Comparison of ENCODE assay signal across 12 cellular contexts in the genomic region with DNA sequence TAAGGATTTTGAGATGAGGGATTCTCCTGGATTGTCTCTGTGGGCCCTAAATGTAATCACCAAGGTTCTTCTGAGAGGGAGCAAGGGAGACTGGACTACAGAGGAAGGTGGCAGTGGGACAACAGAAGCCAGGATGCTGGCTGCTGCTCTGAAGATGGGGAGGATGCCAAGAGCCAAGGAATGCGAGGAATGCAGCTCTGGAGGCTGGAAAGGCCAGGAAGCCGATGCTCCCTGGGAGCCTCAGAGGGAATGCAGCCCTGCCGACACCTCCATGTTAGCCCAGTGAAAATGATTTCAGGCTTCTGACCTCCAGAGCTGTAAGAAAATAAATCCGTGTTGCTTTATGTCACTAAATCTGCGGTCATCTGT. TPM values are rescaled to one million over a fixed set of nuclear protein-coding genes. Genes with fewer than 3 reads are reported as not detected.
DNase-seq lines count a peak whose midpoint lies in the region; ATAC-seq and TF ChIP-seq lines count a peak whose summit lies in the region.
"Had no signal": no experiment of that assay in that cellular context is flagged by ENCODE, and none has a peak within 500 bp of the region (broad histone marks: within the 10 kb centered on the region; RNA-seq: fewer than 3 reads in every experiment).

No MANE protein-coding gene starts in this region.

- H3K27me3 Mint-ChIP-seq in Caco-2 (ENCODE audit: insufficient read depth, unreplicated experiment), result no peaks in the 10 kb centered on the region

- H3K27me3 ChIP-seq in Caco-2 (replicated peaks; ENCODE audit: control insufficient read depth, insufficient read depth, low read length), result no peaks in the 10 kb centered on the region
- no peaks in the 10 kb centered on the region for H3K27me3 ChIP-seq in gastroesophageal sphincter
- no peaks in the 10 kb centered on the region for H3K27me3 ChIP-seq in osteoblast (ENCODE audit: insufficient read depth, low read length)

- H3K27ac Mint-ChIP-seq in Caco-2 (ENCODE audit: unreplicated experiment), result peak overlapping the region; percentile 62
- H3K27ac Mint-ChIP-seq: IgD-negative memory B cell; stimulated activated memory B cell treated with anti-CD40 and anti-IgM and Interleukin-4, amounts not matched to agents 10 μg/mL and 1 μg/mL and 100 μg/mL, for 72 hours had no signal

- H4K20me1 ChIP-seq in osteoblast (ENCODE audit: insufficient read depth, low read length), result no peaks in the 10 kb centered on the region

- CTCF ChIA-PET in Caco-2 (lab: Charles Lee), result interaction anchor here (0.9 to 1.5 kb wide), 3 partner anchors 12 to 127 kb away, joined by 3 to 4 read pairs (median 4); no protein-coding TSS in a partner anchor

- H3K9me3 ChIP-seq in Caco-2 (no peaks in the 10 kb centered on the region), gastroesophageal sphincter (no peaks in the 10 kb centered on the region), osteoblast (ENCODE audit: low read depth, low read length) (no peaks in the 10 kb centered on the region)

- no peak for TF ChIP-seq POLR2A in gastroesophageal sphincter (IDR thresholded peaks at IDR 0.05)

- H3K4me1 Mint-ChIP-seq in Caco-2 (ENCODE audit: low read depth, unreplicated experiment), result peaks cover 15% of the 10 kb centered on the region
- H3K4me1 Mint-ChIP-seq: stimulated activated memory B cell treated with anti-CD40 and anti-IgM and Interleukin-4, amounts not matched to agents 10 μg/mL and 1 μg/mL and 100 μg/mL, for 72 hours had no signal

- intact Hi-C loops in Caco-2 (cut with micrococcal nuclease; ENCODE audit: unreplicated experiment), result no loop called here

- no peak overlapping the region for H3K4me3 Mint-ChIP-seq in Caco-2 (ENCODE audit: unreplicated experiment)
- H3K4me3 Mint-ChIP-seq: naive thymus-derived CD4-positive, alpha-beta T cell; stimulated activated memory B cell treated with anti-CD40 and anti-IgM and Interleukin-4, amounts not matched to agents 10 μg/mL and 1 μg/mL and 100 μg/mL, for 72 hours had no signal

- no peak overlapping the region for H3K4me3 ChIP-seq in Caco-2 (ENCODE audit: low read depth, low read length)
- no peak overlapping the region for H3K4me3 ChIP-seq in gastroesophageal sphincter
- H3K4me3 ChIP-seq in osteoblast (ENCODE audit: insufficient read depth, low read length), result no peak overlapping the region

- 25 to 50% methylated on average over 1 to 4 of the region's 5 CpGs for WGBS in gastroesophageal sphincter (ENCODE audit: low coverage in 1 of 2), 2 donors

- peak; percentile 22 to 54 for DNase-seq in Caco-2
- peak; percentile 88 for DNase-seq in RPMI7951 (ENCODE audit: low read depth)
- DNase-seq in osteoblast (ENCODE audit: insufficient read length, low spot score, missing footprints), result peak; percentile 92
- no peak for DNase-seq in stimulated activated CD4-positive, alpha-beta T cell treated with anti-CD3 and anti-CD28 coated beads, Interleukin-12 subunit alpha, Interleukin-12 subunit beta, amount 100 ng/mL, for 4 hours
- DNase-seq in midbrain (lab: John Stamatoyannopoulos, UW), result no peak
- no peak for DNase-seq in NCI-H526 treated with DMSO at 0.1 percent for 48 hours (lab: John Stamatoyannopoulos, UW)
- DNase-seq: anterior cingulate cortex; naive thymus-derived CD4-positive, alpha-beta T cell had no signal

- POLR2A ChIA-PET in Caco-2 (lab: Charles Lee), result no interaction called here

- peaks cover 11% of the 10 kb centered on the region for H3K4me1 ChIP-seq in Caco-2
- peaks cover 4 to 76% (median 29%) of the 10 kb centered on the region in 3 donors for H3K4me1 ChIP-seq in gastroesophageal sphincter
- peaks cover 26% of the 10 kb centered on the region for H3K4me1 ChIP-seq in osteoblast (ENCODE audit: insufficient read depth, low read length)

- no peak for TF ChIP-seq EP300 in gastroesophageal sphincter (IDR thresholded peaks at IDR 0.05)

- TF ChIP-seq CTCF in Caco-2 (IDR thresholded peaks at IDR 0.05; ENCODE audit: insufficient read depth in 1 of 2, low read depth in 1 of 2, low read length in 1 of 2, severe bottlenecking in 1 of 2, unreplicated experiment in 1 of 2) (no peak), gastroesophageal sphincter (IDR thresholded peaks at IDR 0.05) (no peak), osteoblast (IDR thresholded peaks at IDR 0.05; ENCODE audit: extremely low read depth, low read depth, low read length) (no peak)

- peaks cover 20% of the 10 kb centered on the region for H3K36me3 Mint-ChIP-seq in Caco-2 (ENCODE audit: insufficient read depth, unreplicated experiment)
- H3K36me3 Mint-ChIP-seq: IgD-negative memory B cell; naive thymus-derived CD4-positive, alpha-beta T cell; stimulated activated memory B cell treated with anti-CD40 and anti-IgM and Interleukin-4, amounts not matched to agents 10 μg/mL and 1 μg/mL and 100 μg/mL, for 72 hours had no signal

- H3K27ac ChIP-seq in gastroesophageal sphincter, result peak overlapping the region in 3 of 4 donors; percentile 61 to 79 (median 68)
- H3K27ac ChIP-seq in osteoblast (ENCODE audit: low read depth, low read length), result peak overlapping the region; percentile 72

- H3K36me3 ChIP-seq in Caco-2 (ENCODE audit: control insufficient read depth, insufficient read depth, low read length), result peaks cover 3% of the 10 kb centered on the region; the same call in 1 of the 2 replicates
- H3K36me3 ChIP-seq in gastroesophageal sphincter, result peaks cover 0 to 33% of the 10 kb centered on the region in 2 donors
- peaks cover 21% of the 10 kb centered on the region for H3K36me3 ChIP-seq in osteoblast (ENCODE audit: insufficient read depth, low read length)

- no peak overlapping the region for H2AFZ ChIP-seq in osteoblast (ENCODE audit: low read length)

- peaks cover 48% of the 10 kb centered on the region for H3K79me2 ChIP-seq in osteoblast (ENCODE audit: insufficient read depth, low read length)

- H3K4me2 ChIP-seq in osteoblast (ENCODE audit: insufficient read depth, low read length), result peak overlapping the region; percentile 43

- no peaks in the 10 kb centered on the region for H3K9me3 Mint-ChIP-seq in Caco-2 (ENCODE audit: unreplicated experiment)
- H3K9me3 Mint-ChIP-seq: naive thymus-derived CD4-positive, alpha-beta T cell; stimulated activated memory B cell treated with anti-CD40 and anti-IgM and Interleukin-4, amounts not matched to agents 10 μg/mL and 1 μg/mL and 100 μg/mL, for 72 hours had no signal

- ATAC-seq in gastroesophageal sphincter, result peak; percentile 69
- no peak for ATAC-seq in GM21367 (IDR thresholded peaks at IDR 0.05; ENCODE audit: unreplicated experiment)
- ATAC-seq: naive thymus-derived CD4-positive, alpha-beta T cell; stimulated activated memory B cell treated with anti-CD40 and anti-IgM and Interleukin-4, amounts not matched to agents 10 μg/mL and 1 μg/mL and 100 μg/mL, for 72 hours had no signal

- no TSS peak for BruUV-seq in Caco-2 (replicated peaks; lab: Mats Ljungman, UMichigan)

RNA-seq across cellular contexts. Expression of a gene that starts 44.0 kb away (rescaled TPM):
- total RNA-seq in Caco-2 (2022) (59.3 and 62.9 TPM in 2 replicates), gastroesophageal sphincter (10 to 100 TPM; 18.5 to 24.3 (median 20.7) TPM), osteoblast (19.5 and 21.8 TPM in 2 replicates)
- total RNA-seq in RPMI7951 (2014; rRNA removed; shearing (Covaris generic)), result 28.3 and 35.9 TPM in 2 replicates

Comparison
In these comparisons a context has a peak if more than half of its experiments do, and no peak if none do; other contexts are left out.
1. DNase-seq: peak in Caco-2 (2 of 2), RPMI7951 (single experiment) and osteoblast (single experiment); none in stimulated activated CD4-positive, alpha-beta T cell treated with anti-CD3 and anti-CD28 coated beads, Interleukin-12 subunit alpha, Interleukin-12 subunit beta, amount 100 ng/mL, for 4 hours (single experiment), midbrain (single experiment) and NCI-H526 treated with DMSO at 0.1 percent for 48 hours (single experiment).